Comparison of ENCODE assay signal across 36 cellular contexts in the genomic region with DNA sequence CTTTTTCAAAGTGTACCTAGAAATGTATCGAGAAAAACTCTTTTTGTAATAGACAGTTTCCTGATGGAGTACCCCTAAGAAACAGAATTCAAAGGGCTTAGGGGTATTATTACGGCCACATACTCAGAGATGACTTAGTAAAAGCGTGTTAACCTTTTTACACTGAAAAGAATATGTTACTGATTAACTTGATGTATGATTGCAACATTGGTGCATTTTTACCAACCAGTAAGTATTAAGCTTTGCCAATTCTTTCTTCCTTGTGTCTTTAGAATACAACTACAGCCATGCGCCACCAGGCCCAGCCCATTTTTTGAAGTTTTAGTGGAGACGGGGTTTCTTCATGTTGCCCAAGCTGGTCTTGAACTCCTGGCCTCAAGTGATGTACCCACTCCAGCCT.
"Had no signal": no experiment of that assay in that cellular context is flagged by ENCODE, and none has a peak within 500 bp of the region (broad histone marks: within the 10 kb centered on the region; RNA-seq: fewer than 3 reads in every experiment).

No MANE protein-coding gene starts in this region.

- H3K4me3 Mint-ChIP-seq: activated CD4-positive, alpha-beta memory T cell treated with anti-CD3 and anti-CD28 coated beads, Interleukin-2, amount 10 ng/mL, durations not matched to agents 7 days and 5 days; activated CD4-positive, alpha-beta T cell treated with anti-CD3 and anti-CD28 coated beads for 36 hours; activated CD4-positive, alpha-beta T cell treated with anti-CD3 and anti-CD28 coated beads, Interleukin-2, amount 10 ng/mL, durations not matched to agents 7 days and 5 days; activated CD8-positive, alpha-beta memory T cell treated with anti-CD3 and anti-CD28 coated beads, Interleukin-2, amount 10 ng/mL, durations not matched to agents 7 days and 5 days; activated CD8-positive, alpha-beta T cell treated with anti-CD3 and anti-CD28 coated beads, Interleukin-2, amount 10 ng/mL, durations not matched to agents 7 days and 5 days; activated naive CD4-positive, alpha-beta T cell treated with anti-CD3 and anti-CD28 coated beads, Interleukin-2, amount 10 ng/mL, durations not matched to agents 7 days and 5 days; activated naive CD4-positive, alpha-beta T cell treated with anti-CD3 and anti-CD28 coated beads, Interleukin-2, amount 50 U/mL, for 24 hours; activated naive CD8-positive, alpha-beta T cell; activated naive CD8-positive, alpha-beta T cell treated with anti-CD3 and anti-CD28 coated beads, Interleukin-2, amount 10 ng/mL, durations not matched to agents 7 days and 5 days; activated naive CD8-positive, alpha-beta T cell treated with anti-CD3 and anti-CD28 coated beads, Interleukin-2, amount 50 U/mL, for 24 hours; activated T-cell treated with anti-CD3 and anti-CD28 coated beads, Interleukin-2, amount 50 U/mL, for 24 hours; brain; T-helper 1 cell treated with Interleukin-12 subunit alpha and Interleukin-12 subunit beta and Interleukin-4 antibody, amounts not matched to agents 30 μg/mL and 1 μg/mL, for 36 hours; T-helper 2 cell treated with Interferon-gamma antibody and Interleukin-4, amounts not matched to agents 5 μg/mL and 100 μg/mL, for 36 hours; WTC11 had no signal

- H3K36me3 Mint-ChIP-seq: activated CD8-positive, alpha-beta memory T cell treated with anti-CD3 and anti-CD28 coated beads, Interleukin-2, amount 10 ng/mL, durations not matched to agents 7 days and 5 days; activated naive CD4-positive, alpha-beta T cell treated with anti-CD3 and anti-CD28 coated beads, Interleukin-2, amount 10 ng/mL, durations not matched to agents 7 days and 5 days; activated naive CD4-positive, alpha-beta T cell treated with anti-CD3 and anti-CD28 coated beads, Interleukin-2, amount 50 U/mL, for 24 hours; activated naive CD8-positive, alpha-beta T cell; activated naive CD8-positive, alpha-beta T cell treated with anti-CD3 and anti-CD28 coated beads, Interleukin-2, amount 10 ng/mL, durations not matched to agents 7 days and 5 days; brain had no signal

- H3K4me1 Mint-ChIP-seq: activated CD4-positive, alpha-beta memory T cell treated with anti-CD3 and anti-CD28 coated beads, Interleukin-2, amount 10 ng/mL, durations not matched to agents 7 days and 5 days; activated CD4-positive, alpha-beta T cell treated with anti-CD3 and anti-CD28 coated beads for 36 hours; activated CD4-positive, alpha-beta T cell treated with anti-CD3 and anti-CD28 coated beads, Interleukin-2, amount 10 ng/mL, durations not matched to agents 7 days and 5 days; activated CD8-positive, alpha-beta memory T cell treated with anti-CD3 and anti-CD28 coated beads, Interleukin-2, amount 10 ng/mL, durations not matched to agents 7 days and 5 days; activated naive CD4-positive, alpha-beta T cell treated with anti-CD3 and anti-CD28 coated beads, Interleukin-2, amount 10 ng/mL, durations not matched to agents 7 days and 5 days; activated naive CD4-positive, alpha-beta T cell treated with anti-CD3 and anti-CD28 coated beads, Interleukin-2, amount 50 U/mL, for 24 hours; activated naive CD8-positive, alpha-beta T cell treated with anti-CD3 and anti-CD28 coated beads, Interleukin-2, amount 10 ng/mL, durations not matched to agents 7 days and 5 days; activated naive CD8-positive, alpha-beta T cell treated with anti-CD3 and anti-CD28 coated beads, Interleukin-2, amount 50 U/mL, for 24 hours; brain; WTC11 had no signal

- ATAC-seq: activated CD4-positive, alpha-beta T cell treated with anti-CD3 and anti-CD28 coated beads for 36 hours; activated CD4-positive, CD25-positive, alpha-beta regulatory T cell treated with anti-CD3 and anti-CD28 coated beads, Interleukin-2, amount 50 U/mL, for 24 hours; activated CD8-positive, alpha-beta memory T cell treated with anti-CD3 and anti-CD28 coated beads, Interleukin-2, amount 10 ng/mL, durations not matched to agents 7 days and 5 days; activated CD8-positive, alpha-beta T cell treated with anti-CD3 and anti-CD28 coated beads, Interleukin-2, amount 10 ng/mL, durations not matched to agents 7 days and 5 days; activated naive CD8-positive, alpha-beta T cell treated with anti-CD3 and anti-CD28 coated beads, Interleukin-2, amount 50 U/mL, for 24 hours; WTC11 had no signal

- H3K4me3 ChIP-seq: ascending aorta, cardiac muscle cell had no signal

- H3K27ac ChIP-seq: ascending aorta, cardiac muscle cell, WERI-Rb-1 had no signal

- H3K27ac Mint-ChIP-seq: activated CD4-positive, alpha-beta memory T cell treated with anti-CD3 and anti-CD28 coated beads, Interleukin-2, amount 10 ng/mL, durations not matched to agents 7 days and 5 days; activated CD4-positive, alpha-beta T cell treated with anti-CD3 and anti-CD28 coated beads for 36 hours; activated CD4-positive, alpha-beta T cell treated with anti-CD3 and anti-CD28 coated beads, Interleukin-2, amount 10 ng/mL, durations not matched to agents 7 days and 5 days; activated CD8-positive, alpha-beta memory T cell treated with anti-CD3 and anti-CD28 coated beads, Interleukin-2, amount 10 ng/mL, durations not matched to agents 7 days and 5 days; activated CD8-positive, alpha-beta T cell treated with anti-CD3 and anti-CD28 coated beads, Interleukin-2, amount 10 ng/mL, durations not matched to agents 7 days and 5 days; activated naive CD4-positive, alpha-beta T cell treated with anti-CD3 and anti-CD28 coated beads, Interleukin-2, amount 10 ng/mL, durations not matched to agents 7 days and 5 days; activated naive CD4-positive, alpha-beta T cell treated with anti-CD3 and anti-CD28 coated beads, Interleukin-2, amount 50 U/mL, for 24 hours; activated naive CD8-positive, alpha-beta T cell; activated naive CD8-positive, alpha-beta T cell treated with anti-CD3 and anti-CD28 coated beads, Interleukin-2, amount 10 ng/mL, durations not matched to agents 7 days and 5 days; activated naive CD8-positive, alpha-beta T cell treated with anti-CD3 and anti-CD28 coated beads, Interleukin-2, amount 50 U/mL, for 24 hours; activated T-cell treated with anti-CD3 and anti-CD28 coated beads, Interleukin-2, amount 50 U/mL, for 24 hours; activated T-helper 2 cell treated with anti-CD3 and anti-CD28 coated beads, Interferon-gamma antibody, Interleukin-2, Interleukin-4, amounts not matched to agents 10 μg/mL and 5 μg/mL and 100 μg/mL, durations not matched to agents 14 hours and 24 hours and 36 hours; brain; T-helper 1 cell treated with Interleukin-12 subunit alpha and Interleukin-12 subunit beta and Interleukin-4 antibody, amounts not matched to agents 30 μg/mL and 1 μg/mL, for 36 hours; T-helper 2 cell treated with Interferon-gamma antibody and Interleukin-4, amounts not matched to agents 5 μg/mL and 100 μg/mL, for 36 hours; WTC11 had no signal

- DNase-seq: activated CD4-positive, alpha-beta memory T cell treated with anti-CD3 and anti-CD28 coated beads, Interleukin-2, amount 10 ng/mL, durations not matched to agents 7 days and 5 days; activated CD4-positive, alpha-beta T cell treated with anti-CD3 and anti-CD28 coated beads for 1 hour; activated CD4-positive, alpha-beta T cell treated with anti-CD3 and anti-CD28 coated beads for 36 hours; activated CD4-positive, alpha-beta T cell treated with anti-CD3 and anti-CD28 coated beads for 48 hours; activated CD4-positive, alpha-beta T cell treated with anti-CD3 and anti-CD28 coated beads, Interleukin-2, amount 10 ng/mL, durations not matched to agents 7 days and 5 days; activated CD4-positive, alpha-beta T cell treated with anti-CD3 and anti-CD28 coated beads, Interleukin-2, amount 50 U/mL, for 48 hours; activated CD4-positive, CD25-positive, alpha-beta regulatory T cell; activated CD8-positive, alpha-beta memory T cell treated with anti-CD3 and anti-CD28 coated beads for 24 hours; activated CD8-positive, alpha-beta memory T cell treated with anti-CD3 and anti-CD28 coated beads, Interleukin-2, amount 10 ng/mL, durations not matched to agents 7 days and 5 days; activated CD8-positive, alpha-beta memory T cell treated with anti-CD3 and anti-CD28 coated beads, Interleukin-2, amount 50 U/mL, for 48 hours; activated CD8-positive, alpha-beta T cell treated with anti-CD3 and anti-CD28 coated beads, Interleukin-2, amount 10 ng/mL, durations not matched to agents 7 days and 5 days; activated effector memory CD4-positive, alpha-beta T cell treated with Interleukin-2 at 50 U/mL for 16 hours; activated gamma-delta T cell; activated naive CD4-positive, alpha-beta T cell treated with anti-CD3 and anti-CD28 coated beads, Interleukin-2, amount 10 ng/mL, durations not matched to agents 7 days and 5 days; activated naive CD4-positive, alpha-beta T cell treated with Interleukin-2 at 50 U/mL for 16 hours; activated naive CD8-positive, alpha-beta T cell treated with anti-CD3 and anti-CD28 coated beads, Interleukin-2, amount 10 ng/mL, durations not matched to agents 7 days and 5 days; activated naive CD8-positive, alpha-beta T cell treated with anti-CD3 and anti-CD28 coated beads, Interleukin-2, amount 50 U/mL, for 24 hours; activated T-cell treated with anti-CD3 and anti-CD28 coated beads, Interleukin-2, amount 50 U/mL, for 24 hours; activated T-cell treated with anti-CD3 and anti-CD28 coated beads, Interleukin-2, amount 50 U/mL, for 48 hours; amygdala; anterior cingulate cortex; central memory CD4-positive, alpha-beta T cell; T-helper 1 cell; T-helper 2 cell; T-helper 9 cell; WERI-Rb-1 had no signal

- H3K27me3 Mint-ChIP-seq: activated CD4-positive, alpha-beta memory T cell treated with anti-CD3 and anti-CD28 coated beads, Interleukin-2, amount 10 ng/mL, durations not matched to agents 7 days and 5 days; activated CD4-positive, alpha-beta T cell treated with anti-CD3 and anti-CD28 coated beads for 36 hours; activated CD4-positive, alpha-beta T cell treated with anti-CD3 and anti-CD28 coated beads, Interleukin-2, amount 10 ng/mL, durations not matched to agents 7 days and 5 days; activated CD8-positive, alpha-beta memory T cell treated with anti-CD3 and anti-CD28 coated beads, Interleukin-2, amount 10 ng/mL, durations not matched to agents 7 days and 5 days; activated naive CD4-positive, alpha-beta T cell treated with anti-CD3 and anti-CD28 coated beads, Interleukin-2, amount 10 ng/mL, durations not matched to agents 7 days and 5 days; activated naive CD4-positive, alpha-beta T cell treated with anti-CD3 and anti-CD28 coated beads, Interleukin-2, amount 50 U/mL, for 24 hours; activated naive CD8-positive, alpha-beta T cell; activated naive CD8-positive, alpha-beta T cell treated with anti-CD3 and anti-CD28 coated beads, Interleukin-2, amount 10 ng/mL, durations not matched to agents 7 days and 5 days; activated naive CD8-positive, alpha-beta T cell treated with anti-CD3 and anti-CD28 coated beads, Interleukin-2, amount 50 U/mL, for 24 hours; activated T-cell treated with anti-CD3 and anti-CD28 coated beads, Interleukin-2, amount 50 U/mL, for 24 hours had no signal

- H3K4me1 ChIP-seq: ascending aorta had no signal

- H3K27me3 ChIP-seq: ascending aorta, cardiac muscle cell had no signal

- H3K36me3 ChIP-seq: ascending aorta, cardiac muscle cell, WERI-Rb-1 had no signal
